ENCODE assay signal across 33 cellular contexts in genomic region chr4:20724915-20725314, GRCh38. TPM values are rescaled to one million over a fixed set of nuclear protein-coding genes. Genes with fewer than 3 reads are reported as not detected.
A peak's percentile ranks its signal among the peaks of the same experiment; 100 is the strongest.
DNase-seq lines count a peak whose midpoint lies in the region; ATAC-seq and TF ChIP-seq lines count a peak whose summit lies in the region.
"Had no signal": no experiment of that assay in that cellular context is flagged by ENCODE, and none has a peak within 500 bp of the region (broad histone marks: within the 10 kb centered on the region; RNA-seq: fewer than 3 reads in every experiment).

No MANE protein-coding gene starts in this region.

- DNase-seq in CD14-positive monocyte (ENCODE audit: low spot score) (no peak), testis (no peak), DMS79 (lab: John Stamatoyannopoulos, UW) (no peak), NCI-H1092 (lab: John Stamatoyannopoulos, UW) (no peak)
- DNase-seq: activated CD4-positive, alpha-beta memory T cell treated with anti-CD3 and anti-CD28 coated beads, Interleukin-2, amount 10 ng/mL, durations not matched to agents 7 days and 5 days; activated CD4-positive, CD25-positive, alpha-beta regulatory T cell treated with anti-CD3 and anti-CD28 coated beads, Interleukin-2, amount 50 U/mL, for 72 hours; activated naive CD8-positive, alpha-beta T cell treated with anti-CD3 and anti-CD28 coated beads for 36 hours; aorta; CD4-positive, CD25-positive, alpha-beta regulatory T cell; colonic mucosa; effector CD8-positive, alpha-beta T cell; erythroblast; H9; heart left ventricle; Karpas-422; kidney; NCI-H146; NCI-H2107; NCI-H446; NCI-H82; psoas muscle; sigmoid colon; stimulated activated naive CD4-positive, alpha-beta T cell treated with Interleukin-2 at 50 U/mL for 16 hours; T-helper 2 cell had no signal

- no peaks in the 10 kb centered on the region for H3K27me3 ChIP-seq in testis
- H3K27me3 ChIP-seq: colonic mucosa, heart left ventricle, neutrophil, sigmoid colon, vagina had no signal

- intact Hi-C loops in CD14-positive monocyte (cut with micrococcal nuclease), result no loop called here
- intact Hi-C loops in testis (cut with DNase I; ENCODE audit: low total_unique reads), result no loop called here

- no peak for TF ChIP-seq POLR2A in testis (IDR thresholded peaks at IDR 0.05)

- H3K36me3 Mint-ChIP-seq in CD14-positive monocyte, result peaks cover 47 to 56% of the 10 kb centered on the region in 2 donors

- TF ChIP-seq CTCF in CD14-positive monocyte (IDR thresholded peaks at IDR 0.05), result no peak
- no peak for TF ChIP-seq CTCF in testis (IDR thresholded peaks at IDR 0.05)

- H3K27ac ChIP-seq in testis, result no peak overlapping the region
- H3K27ac ChIP-seq: 22Rv1, colonic mucosa, heart left ventricle, HL-60, neutrophil, psoas muscle, sigmoid colon, thoracic aorta, vagina had no signal

- no peaks in the 10 kb centered on the region for H3K27me3 Mint-ChIP-seq in CD14-positive monocyte (ENCODE audit: low read depth in 3 of 3)
- H3K27me3 Mint-ChIP-seq: activated CD4-positive, alpha-beta memory T cell treated with anti-CD3 and anti-CD28 coated beads, Interleukin-2, amount 10 ng/mL, durations not matched to agents 7 days and 5 days; activated naive CD8-positive, alpha-beta T cell treated with anti-CD3 and anti-CD28 coated beads for 36 hours; CD4-positive, CD25-positive, alpha-beta regulatory T cell had no signal

- H3K4me1 Mint-ChIP-seq in CD14-positive monocyte, result no peaks in the 10 kb centered on the region
- H3K4me1 Mint-ChIP-seq: activated CD4-positive, alpha-beta memory T cell treated with anti-CD3 and anti-CD28 coated beads, Interleukin-2, amount 10 ng/mL, durations not matched to agents 7 days and 5 days; activated naive CD8-positive, alpha-beta T cell treated with anti-CD3 and anti-CD28 coated beads for 36 hours had no signal

- no peaks in the 10 kb centered on the region for H3K9me3 ChIP-seq in testis
- H3K9me3 ChIP-seq: colonic mucosa, psoas muscle had no signal

- peaks cover 17 to 22% (median 19%) of the 10 kb centered on the region in 7 donors for H3K9me3 Mint-ChIP-seq in CD14-positive monocyte

- no peaks in the 10 kb centered on the region for H3K36me3 ChIP-seq in testis (ENCODE audit: low read depth, missing control alignments)
- H3K36me3 ChIP-seq: colonic mucosa had no signal

- no peak overlapping the region for H3K27ac Mint-ChIP-seq in CD14-positive monocyte
- H3K27ac Mint-ChIP-seq: activated CD4-positive, alpha-beta memory T cell treated with anti-CD3 and anti-CD28 coated beads, Interleukin-2, amount 10 ng/mL, durations not matched to agents 7 days and 5 days; activated naive CD8-positive, alpha-beta T cell treated with anti-CD3 and anti-CD28 coated beads for 36 hours; CD4-positive, CD25-positive, alpha-beta regulatory T cell; H9 had no signal

- H3K4me3 Mint-ChIP-seq in CD14-positive monocyte, result no peak overlapping the region
- H3K4me3 Mint-ChIP-seq: activated CD4-positive, alpha-beta memory T cell treated with anti-CD3 and anti-CD28 coated beads, Interleukin-2, amount 10 ng/mL, durations not matched to agents 7 days and 5 days; activated naive CD8-positive, alpha-beta T cell treated with anti-CD3 and anti-CD28 coated beads for 36 hours; CD4-positive, CD25-positive, alpha-beta regulatory T cell; H9 had no signal

- WGBS in testis, 2 donors, result 64 to 80% methylated on average over 6 of the region's 6 CpGs

- H3K4me3 ChIP-seq in testis, result no peak overlapping the region
- H3K4me3 ChIP-seq: colonic mucosa, heart left ventricle, psoas muscle, sigmoid colon, thoracic aorta, vagina had no signal

- peak; percentile 99 for ATAC-seq in GM18498 (IDR thresholded peaks at IDR 0.05; ENCODE audit: unreplicated experiment)
- peak; percentile 97 for ATAC-seq in GM19438 (IDR thresholded peaks at IDR 0.05; ENCODE audit: low read depth, unreplicated experiment)
- ATAC-seq in HG02763 (IDR thresholded peaks at IDR 0.05; ENCODE audit: unreplicated experiment), result peak; percentile 91
- peak; percentile 99 for ATAC-seq in HG03135 (IDR thresholded peaks at IDR 0.05; ENCODE audit: unreplicated experiment)
- ATAC-seq: heart left ventricle, psoas muscle had no signal

- no peaks in the 10 kb centered on the region for H3K4me1 ChIP-seq in testis
- H3K4me1 ChIP-seq: colonic mucosa, heart left ventricle, psoas muscle, sigmoid colon, vagina had no signal

RNA-seq across cellular contexts. Expression of gene PACRGL, which starts 24.7 kb away (rescaled TPM):
- 1 to 10 TPM; 6.1 to 7.4 TPM for polyA plus RNA-seq in CD14-positive monocyte
- total RNA-seq in testis, result 10 to 100 TPM; 53.9 to 90.8 TPM
- polyA plus RNA-seq in testis (ENCODE audit: insufficient read depth, low read depth, low replicate concordance), result 109 TPM

Comparison
In these comparisons a context has a peak if more than half of its experiments do, and no peak if none do; other contexts are left out.
1. RNA of gene PACRGL, which starts 24.7 kb away (polyA plus RNA-seq): 109 TPM in testis (single experiment); 6.1 to 7.4 TPM in CD14-positive monocyte; every median in the first group is over 10 times any median in the second.
2. Peak in every context shown above with its lines, with median percentiles within 50 percentile points of each other: ATAC-seq.